ENCODE assay signal across 6 cellular contexts in genomic region chr19:41376998-41377365, GRCh38. TPM values are rescaled to one million over a fixed set of nuclear protein-coding genes. Genes with fewer than 3 reads are reported as not detected.
A peak's percentile ranks its signal among the peaks of the same experiment; 100 is the strongest.
DNase-seq lines count a peak whose midpoint lies in the region; ATAC-seq and TF ChIP-seq lines count a peak whose summit lies in the region.

No MANE protein-coding gene starts in this region.

- TF ChIP-seq CTCF in fibroblast of the aortic adventitia (IDR thresholded peaks at IDR 0.05; ENCODE audit: insufficient read depth, low read length), result no peak

- no peak for ATAC-seq in activated CD8-positive, alpha-beta T cell treated with anti-CD3 and anti-CD28 coated beads, Interleukin-2, amount 10 ng/mL, durations not matched to agents 7 days and 5 days
- ATAC-seq in stimulated activated memory B cell treated with anti-CD40 and anti-IgM and Interleukin-4, amounts not matched to agents 10 μg/mL and 1 μg/mL and 100 μg/mL, for 72 hours, result peak; percentile 43
- ATAC-seq in GM18867 (IDR thresholded peaks at IDR 0.05; ENCODE audit: unreplicated experiment), result no peak

- H3K36me3 Mint-ChIP-seq in activated CD8-positive, alpha-beta T cell treated with anti-CD3 and anti-CD28 coated beads, Interleukin-2, amount 10 ng/mL, durations not matched to agents 7 days and 5 days (ENCODE audit: low read depth), result no peaks in the 10 kb centered on the region
- no peaks in the 10 kb centered on the region for H3K36me3 Mint-ChIP-seq in stimulated activated memory B cell treated with anti-CD40 and anti-IgM and Interleukin-4, amounts not matched to agents 10 μg/mL and 1 μg/mL and 100 μg/mL, for 72 hours

- CTCF ChIA-PET in activated CD8-positive, alpha-beta T cell treated with anti-CD3 and anti-CD28 coated beads, Interleukin-2, amount 10 ng/mL, durations not matched to agents 7 days and 5 days (lab: Charles Lee), result interaction anchor here (2.7 kb wide), 1 partner anchor 12 kb away, joined by 15 read pairs; the partner anchor contains the start of gene B9D2

- POLR2A ChIA-PET in activated CD8-positive, alpha-beta T cell treated with anti-CD3 and anti-CD28 coated beads, Interleukin-2, amount 10 ng/mL, durations not matched to agents 7 days and 5 days (lab: Charles Lee), result no interaction called here

- H3K4me3 ChIP-seq in fibroblast of the aortic adventitia (ENCODE audit: low read depth, low read length), result peak overlapping the region; percentile 66

- H3K27ac Mint-ChIP-seq in activated CD8-positive, alpha-beta T cell treated with anti-CD3 and anti-CD28 coated beads, Interleukin-2, amount 10 ng/mL, durations not matched to agents 7 days and 5 days, result peak overlapping the region; percentile 44
- no peak overlapping the region for H3K27ac Mint-ChIP-seq in stimulated activated memory B cell treated with anti-CD40 and anti-IgM and Interleukin-4, amounts not matched to agents 10 μg/mL and 1 μg/mL and 100 μg/mL, for 72 hours

- no peak for DNase-seq in activated CD8-positive, alpha-beta T cell treated with anti-CD3 and anti-CD28 coated beads, Interleukin-2, amount 10 ng/mL, durations not matched to agents 7 days and 5 days
- DNase-seq in fibroblast of the aortic adventitia (ENCODE audit: low read depth) (no peak), NCI-H1092 (lab: John Stamatoyannopoulos, UW) (no peak), amygdala (lab: John Stamatoyannopoulos, UW) (no peak)

- H3K9me3 Mint-ChIP-seq in activated CD8-positive, alpha-beta T cell treated with anti-CD3 and anti-CD28 coated beads, Interleukin-2, amount 10 ng/mL, durations not matched to agents 7 days and 5 days (ENCODE audit: insufficient read depth), result no peaks in the 10 kb centered on the region
- no peaks in the 10 kb centered on the region for H3K9me3 Mint-ChIP-seq in stimulated activated memory B cell treated with anti-CD40 and anti-IgM and Interleukin-4, amounts not matched to agents 10 μg/mL and 1 μg/mL and 100 μg/mL, for 72 hours

- H3K4me3 Mint-ChIP-seq in activated CD8-positive, alpha-beta T cell treated with anti-CD3 and anti-CD28 coated beads, Interleukin-2, amount 10 ng/mL, durations not matched to agents 7 days and 5 days, result peak overlapping the region; percentile 34
- no peak overlapping the region for H3K4me3 Mint-ChIP-seq in stimulated activated memory B cell treated with anti-CD40 and anti-IgM and Interleukin-4, amounts not matched to agents 10 μg/mL and 1 μg/mL and 100 μg/mL, for 72 hours

- no peaks in the 10 kb centered on the region for H3K27me3 Mint-ChIP-seq in activated CD8-positive, alpha-beta T cell treated with anti-CD3 and anti-CD28 coated beads, Interleukin-2, amount 10 ng/mL, durations not matched to agents 7 days and 5 days (ENCODE audit: low read depth)
- no peaks in the 10 kb centered on the region for H3K27me3 Mint-ChIP-seq in stimulated activated memory B cell treated with anti-CD40 and anti-IgM and Interleukin-4, amounts not matched to agents 10 μg/mL and 1 μg/mL and 100 μg/mL, for 72 hours

- peaks cover 18% of the 10 kb centered on the region for H3K4me1 Mint-ChIP-seq in activated CD8-positive, alpha-beta T cell treated with anti-CD3 and anti-CD28 coated beads, Interleukin-2, amount 10 ng/mL, durations not matched to agents 7 days and 5 days (ENCODE audit: low read depth)
- peaks cover 25% of the 10 kb centered on the region for H3K4me1 Mint-ChIP-seq in stimulated activated memory B cell treated with anti-CD40 and anti-IgM and Interleukin-4, amounts not matched to agents 10 μg/mL and 1 μg/mL and 100 μg/mL, for 72 hours

RNA-seq across cellular contexts. Expression of gene TMEM91, which starts 0.6 kb away (rescaled TPM):
- 1 to 10 TPM; 5.3 to 6.4 TPM for total RNA-seq in activated CD8-positive, alpha-beta T cell treated with anti-CD3 and anti-CD28 coated beads, Interleukin-2, amount 10 ng/mL, durations not matched to agents 7 days and 5 days
- 4.7 and 5.6 TPM in 2 replicates for total RNA-seq in fibroblast of the aortic adventitia (ENCODE audit: low replicate concordance)

RNA-seq across cellular contexts. Expression of gene B9D2, which starts 13.0 kb away (rescaled TPM):
- 10 to 100 TPM; 10.6 to 12.8 TPM for total RNA-seq in activated CD8-positive, alpha-beta T cell treated with anti-CD3 and anti-CD28 coated beads, Interleukin-2, amount 10 ng/mL, durations not matched to agents 7 days and 5 days
- 0.25 and 4.5 TPM in 2 replicates for total RNA-seq in fibroblast of the aortic adventitia (ENCODE audit: low replicate concordance)

RNA-seq across cellular contexts. Expression of gene EXOSC5, which starts 20.2 kb away (rescaled TPM):
- total RNA-seq in activated CD8-positive, alpha-beta T cell treated with anti-CD3 and anti-CD28 coated beads, Interleukin-2, amount 10 ng/mL, durations not matched to agents 7 days and 5 days, result 10 to 100 TPM; 25.3 to 26.6 TPM
- total RNA-seq in fibroblast of the aortic adventitia (ENCODE audit: low replicate concordance), result 12.1 and 14.6 TPM in 2 replicates

RNA-seq across cellular contexts. Expression of gene BCKDHA, which starts 20.6 kb away (rescaled TPM):
- total RNA-seq in activated CD8-positive, alpha-beta T cell treated with anti-CD3 and anti-CD28 coated beads, Interleukin-2, amount 10 ng/mL, durations not matched to agents 7 days and 5 days, result 10 to 100 TPM; 15.8 to 24.5 TPM
- 3.5 and 15.3 TPM in 2 replicates for total RNA-seq in fibroblast of the aortic adventitia (ENCODE audit: low replicate concordance)

RNA-seq across cellular contexts. Expression of gene TGFB1, which starts 23.3 kb away (rescaled TPM):
- total RNA-seq in activated CD8-positive, alpha-beta T cell treated with anti-CD3 and anti-CD28 coated beads, Interleukin-2, amount 10 ng/mL, durations not matched to agents 7 days and 5 days, result 100 to 1,000 TPM; 210 to 231 TPM
- 18.7 and 19.8 TPM in 2 replicates for total RNA-seq in fibroblast of the aortic adventitia (ENCODE audit: low replicate concordance)
